ENCODE assay signal across 1 cellular context in the genomic region with DNA sequence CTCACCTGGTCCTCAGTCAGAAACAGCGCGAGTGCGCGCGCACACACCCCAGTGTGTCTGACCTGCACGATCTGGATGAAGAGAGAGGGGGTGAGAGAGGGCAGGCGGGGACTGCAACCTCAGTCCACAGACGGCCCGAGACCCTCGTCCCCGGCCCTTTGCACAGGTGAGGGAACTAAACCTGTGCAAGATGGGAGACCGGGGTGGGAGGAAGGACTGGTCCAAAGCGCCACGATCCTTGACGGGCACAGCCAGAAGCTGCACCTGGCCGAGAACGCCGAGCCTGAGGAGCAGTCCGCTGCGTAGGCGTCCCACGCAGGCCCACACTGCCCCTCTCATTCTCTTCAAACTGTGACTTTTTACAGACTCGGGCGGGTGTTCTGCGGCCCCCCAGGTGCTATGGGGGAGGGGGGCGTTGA.
TF ChIP-seq lines count a peak whose summit lies in the region.

No MANE protein-coding gene starts in this region.

TF ChIP-seq in IMR-90, 13 proteins besides CTCF, POLR2A, EP300 and RAD21:
- TF ChIP-seq MXI1 (IDR thresholded peaks at IDR 0.05; ENCODE audit: borderline replicate concordance, low read depth, low read length), result no peak
- TF ChIP-seq RFX5 (IDR thresholded peaks at IDR 0.05; ENCODE audit: low read depth, low read length), result no peak
- TF ChIP-seq, protein P1, sequence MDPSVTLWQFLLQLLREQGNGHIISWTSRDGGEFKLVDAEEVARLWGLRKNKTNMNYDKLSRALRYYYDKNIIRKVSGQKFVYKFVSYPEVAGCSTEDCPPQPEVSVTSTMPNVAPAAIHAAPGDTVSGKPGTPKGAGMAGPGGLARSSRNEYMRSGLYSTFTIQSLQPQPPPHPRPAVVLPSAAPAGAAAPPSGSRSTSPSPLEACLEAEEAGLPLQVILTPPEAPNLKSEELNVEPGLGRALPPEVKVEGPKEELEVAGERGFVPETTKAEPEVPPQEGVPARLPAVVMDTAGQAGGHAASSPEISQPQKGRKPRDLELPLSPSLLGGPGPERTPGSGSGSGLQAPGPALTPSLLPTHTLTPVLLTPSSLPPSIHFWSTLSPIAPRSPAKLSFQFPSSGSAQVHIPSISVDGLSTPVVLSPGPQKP (IDR thresholded peaks at IDR 0.05; ENCODE audit: borderline replicate concordance, low read depth, low read length), result no peak
- no peak for TF ChIP-seq MAFK (IDR thresholded peaks at IDR 0.05; ENCODE audit: low read depth, low read length)
- TF ChIP-seq, protein P2, sequence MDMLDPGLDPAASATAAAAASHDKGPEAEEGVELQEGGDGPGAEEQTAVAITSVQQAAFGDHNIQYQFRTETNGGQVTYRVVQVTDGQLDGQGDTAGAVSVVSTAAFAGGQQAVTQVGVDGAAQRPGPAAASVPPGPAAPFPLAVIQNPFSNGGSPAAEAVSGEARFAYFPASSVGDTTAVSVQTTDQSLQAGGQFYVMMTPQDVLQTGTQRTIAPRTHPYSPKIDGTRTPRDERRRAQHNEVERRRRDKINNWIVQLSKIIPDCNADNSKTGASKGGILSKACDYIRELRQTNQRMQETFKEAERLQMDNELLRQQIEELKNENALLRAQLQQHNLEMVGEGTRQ (IDR thresholded peaks at IDR 0.05; ENCODE audit: low read depth, low read length), result no peak
- TF ChIP-seq SMC3 (IDR thresholded peaks at IDR 0.05; ENCODE audit: low read depth, low read length), result no peak
- no peak for TF ChIP-seq BHLHE40 (IDR thresholded peaks at IDR 0.05; ENCODE audit: low read depth, low read length)
- TF ChIP-seq MAZ (IDR thresholded peaks at IDR 0.05; ENCODE audit: borderline replicate concordance, low read depth, low read length), result no peak
- TF ChIP-seq CHD1 (IDR thresholded peaks at IDR 0.05; ENCODE audit: low read depth, low read length), result no peak
- no peak for TF ChIP-seq RCOR1 (IDR thresholded peaks at IDR 0.05; ENCODE audit: insufficient replicate concordance, low read length)
- no peak for TF ChIP-seq NFE2L2 (IDR thresholded peaks at IDR 0.05; ENCODE audit: low read depth, low read length)
